In the genomic region with DNA sequence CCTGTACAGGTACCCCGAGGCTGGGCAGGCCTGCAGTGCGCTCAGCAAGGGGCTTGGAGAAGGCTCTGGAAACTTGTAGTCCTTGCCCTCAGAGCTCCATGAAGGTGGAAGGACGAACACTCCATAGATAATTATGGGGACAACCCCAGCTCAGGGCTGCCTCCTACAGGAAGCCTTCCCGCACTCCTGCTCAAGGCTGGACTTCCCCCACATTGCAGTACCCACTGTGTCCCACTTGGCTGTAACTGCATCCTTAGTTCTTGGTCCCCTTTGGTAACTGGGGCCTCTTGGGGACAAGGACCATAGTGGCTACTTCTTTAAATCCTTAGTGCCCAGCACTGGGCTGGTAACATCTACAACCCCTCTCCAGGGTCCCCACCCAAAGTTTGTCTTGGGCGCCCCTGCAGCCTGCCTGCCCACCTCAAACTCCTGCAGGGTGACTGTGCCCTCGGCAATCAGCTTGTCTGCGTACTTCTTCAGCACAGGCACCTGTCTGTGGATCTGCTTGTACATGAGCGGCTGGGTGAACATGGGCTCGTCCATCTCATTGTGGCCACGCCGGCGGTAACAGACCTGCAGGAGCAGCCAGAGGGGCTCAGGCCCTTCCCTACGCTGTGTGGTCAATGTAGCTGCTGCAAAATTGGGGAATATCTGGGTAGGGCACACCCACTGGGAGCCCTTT, we compare ENCODE assay signal across 23 cellular contexts. TPM values are rescaled to one million over a fixed set of nuclear protein-coding genes. Genes with fewer than 3 reads are reported as not detected.
DNase-seq lines count a peak whose midpoint lies in the region; ATAC-seq and TF ChIP-seq lines count a peak whose summit lies in the region.
"Had no signal": no experiment of that assay in that cellular context is flagged by ENCODE, and none has a peak within 500 bp of the region (broad histone marks: within the 10 kb centered on the region; RNA-seq: fewer than 3 reads in every experiment).

No MANE protein-coding gene starts in this region.

- H3K9me3 ChIP-seq in Caco-2: no peaks in the 10 kb centered on the region
- H3K9me3 ChIP-seq: left lung, suprapubic skin, uterus had no signal

- H3K23ac ChIP-seq in mesendoderm (ENCODE audit: low read length): no peak overlapping the region

- no peak overlapping the region for H3K18ac ChIP-seq in mesendoderm (ENCODE audit: low read length)

- H3K56ac ChIP-seq in mesendoderm (ENCODE audit: low read length): no peak overlapping the region

- H3K27me3 Mint-ChIP-seq in Caco-2 (ENCODE audit: insufficient read depth, unreplicated experiment): no peaks in the 10 kb centered on the region

- peak; percentile 13; the same call in 1 of the 3 replicates for ATAC-seq in SK-N-SH treated with all-trans-retinoic acid at 6 μM for 48 hours
- no peak for ATAC-seq in HG02870 (IDR thresholded peaks at IDR 0.05; ENCODE audit: unreplicated experiment)
- ATAC-seq: left lung; naive thymus-derived CD8-positive, alpha-beta T cell had no signal

- H3K4me2 ChIP-seq in mesendoderm (ENCODE audit: low read length): no peak overlapping the region

- BruUV-seq in Caco-2 (replicated peaks; lab: Mats Ljungman, UMichigan): no TSS peak

- H3K4me3 Mint-ChIP-seq in Caco-2 (ENCODE audit: unreplicated experiment): no peak overlapping the region
- H3K4me3 Mint-ChIP-seq: CD14-positive monocyte, mesothelial cell of epicardium had no signal

- H2BK5ac ChIP-seq in mesendoderm (ENCODE audit: low read length): no peak overlapping the region

- H3K27ac ChIP-seq in mesendoderm (ENCODE audit: low read depth, low read length): no peak overlapping the region
- H3K27ac ChIP-seq: left lung, suprapubic skin, uterus had no signal

- H3K4ac ChIP-seq in mesendoderm (ENCODE audit: low read depth, low read length): no peak overlapping the region

- H3K9me3 Mint-ChIP-seq in Caco-2 (ENCODE audit: unreplicated experiment): peaks cover 12% of the 10 kb centered on the region
- H3K9me3 Mint-ChIP-seq: IgD-negative memory B cell; mesothelial cell of epicardium; naive thymus-derived CD8-positive, alpha-beta T cell had no signal

- no peaks in the 10 kb centered on the region for H3K36me3 Mint-ChIP-seq in Caco-2 (ENCODE audit: insufficient read depth, unreplicated experiment)
- H3K36me3 Mint-ChIP-seq: CD14-positive monocyte; naive thymus-derived CD8-positive, alpha-beta T cell had no signal

- TF ChIP-seq CTCF in Caco-2 (IDR thresholded peaks at IDR 0.05; ENCODE audit: insufficient read depth in 1 of 2, low read depth in 1 of 2, low read length in 1 of 2, severe bottlenecking in 1 of 2, unreplicated experiment in 1 of 2) (peak; percentile 12), GM12874 (IDR thresholded peaks at IDR 0.05; ENCODE audit: insufficient read depth, low read depth, low read length) (0 out of 2 replicates have a peak, but pooled peaks have one; percentile 11)

- H3K36me3 ChIP-seq in Caco-2 (ENCODE audit: control insufficient read depth, insufficient read depth, low read length): 0 out of 2 replicates have a peak, but pooled peaks cover 1% of the 10 kb centered on the region
- H3K36me3 ChIP-seq in mesendoderm (ENCODE audit: control insufficient read depth, insufficient read depth, low read length): no peaks in the 10 kb centered on the region
- H3K36me3 ChIP-seq: left lung, suprapubic skin, uterus had no signal

- DNase-seq in Caco-2: no peak
- DNase-seq in mesendoderm: peak; percentile 40
- DNase-seq in RKO (ENCODE audit: low spot score): no peak
- DNase-seq in GM19240 (ENCODE audit: insufficient read length, low spot score): no peak
- DNase-seq in glomerular visceral epithelial cell (ENCODE audit: extremely low spot score): no peak
- DNase-seq: activated CD4-positive, CD25-positive, alpha-beta regulatory T cell treated with anti-CD3 and anti-CD28 coated beads, Interleukin-2, amount 50 U/mL, for 72 hours; activated naive CD4-positive, alpha-beta T cell treated with anti-CD3 and anti-CD28 coated beads, Interleukin-2, amount 50 U/mL, for 16 hours; activated T-cell treated with anti-CD3 and anti-CD28 coated beads, Interleukin-2, amount 50 U/mL, for 48 hours; dermis blood vessel endothelial cell; GF-D8; GOT3; left lung; NCI-H524; RPMI8226; uterus had no signal

- intact Hi-C loops in Caco-2 (cut with micrococcal nuclease; ENCODE audit: unreplicated experiment): no loop called here

- no peaks in the 10 kb centered on the region for H3K4me1 ChIP-seq in Caco-2
- no peaks in the 10 kb centered on the region for H3K4me1 ChIP-seq in mesendoderm (ENCODE audit: control insufficient read depth, low read depth, low read length)
- H3K4me1 ChIP-seq: left lung, suprapubic skin, uterus had no signal

- POLR2A ChIA-PET in Caco-2 (lab: Charles Lee): no interaction called here

- H3K9ac ChIP-seq in mesendoderm (ENCODE audit: low read length): no peak overlapping the region

- no peak overlapping the region for H3K27ac Mint-ChIP-seq in Caco-2 (ENCODE audit: unreplicated experiment)
- H3K27ac Mint-ChIP-seq: CD14-positive monocyte; mesothelial cell of epicardium; naive thymus-derived CD8-positive, alpha-beta T cell had no signal

- H3K4me1 Mint-ChIP-seq in Caco-2 (ENCODE audit: low read depth, unreplicated experiment): no peaks in the 10 kb centered on the region
- H3K4me1 Mint-ChIP-seq: CD14-positive monocyte; IgD-negative memory B cell; mesothelial cell of epicardium; naive thymus-derived CD8-positive, alpha-beta T cell had no signal

- H4K5ac ChIP-seq in mesendoderm (ENCODE audit: low read length): no peak overlapping the region

- H3K79me1 ChIP-seq in mesendoderm (ENCODE audit: low read length): no peaks in the 10 kb centered on the region

- H2BK120ac ChIP-seq in mesendoderm (ENCODE audit: low read depth, low read length): no peak overlapping the region

- H4K8ac ChIP-seq in mesendoderm (ENCODE audit: low read depth, low read length): no peak overlapping the region

- no CpG with 5 or more reads among the region's 13 CpGs for WGBS in mesendoderm (ENCODE audit: extremely low coverage, insufficient coverage, low lambda C conversion rate)

- no peaks in the 10 kb centered on the region for H3K79me2 ChIP-seq in mesendoderm (ENCODE audit: control insufficient read depth, insufficient read depth, low read length)

- H2BK15ac ChIP-seq in mesendoderm (replicated peaks; ENCODE audit: low read depth): no peak overlapping the region

- H3K27me3 ChIP-seq in Caco-2 (replicated peaks; ENCODE audit: control insufficient read depth, insufficient read depth, low read length): no peaks in the 10 kb centered on the region
- H3K27me3 ChIP-seq in mesendoderm (ENCODE audit: insufficient read depth, low read length, poor library complexity): no peaks in the 10 kb centered on the region
- H3K27me3 ChIP-seq: left lung, suprapubic skin, uterus had no signal

- no peak overlapping the region for H3K4me3 ChIP-seq in Caco-2 (ENCODE audit: low read depth, low read length)
- no peak overlapping the region for H3K4me3 ChIP-seq in mesendoderm (ENCODE audit: low read length)
- H3K4me3 ChIP-seq: left lung, suprapubic skin, uterus had no signal

- CTCF ChIA-PET in Caco-2 (lab: Charles Lee): interaction anchor here (0.7 kb wide), 1 partner anchor 10 kb away, joined by 4 read pairs; no protein-coding TSS in a partner anchor

- no peak overlapping the region for H2AK5ac ChIP-seq in mesendoderm (ENCODE audit: low read length)

TF ChIP-seq in SK-N-SH treated with all-trans-retinoic acid at 6 μM for 48 hours, 23 proteins besides CTCF, POLR2A, EP300 and RAD21 (continues in another document):
- TF ChIP-seq GLIS3 (CRISPR knock-in tag; IDR thresholded peaks at IDR 0.05): no peak
- no peak for TF ChIP-seq TCF4 (CRISPR knock-in tag; IDR thresholded peaks at IDR 0.05; ENCODE audit: borderline replicate concordance)
- no peak for TF ChIP-seq ZFP3 (CRISPR knock-in tag; IDR thresholded peaks at IDR 0.05)
- TF ChIP-seq CREB5 (CRISPR knock-in tag; IDR thresholded peaks at IDR 0.05; ENCODE audit: low read depth): no peak
- no peak for TF ChIP-seq ARNTL (CRISPR knock-in tag; IDR thresholded peaks at IDR 0.05; ENCODE audit: borderline replicate concordance, low read depth)
- TF ChIP-seq CSDC2 (CRISPR knock-in tag; IDR thresholded peaks at IDR 0.05): no peak
- no peak for TF ChIP-seq OSR1 (CRISPR knock-in tag; IDR thresholded peaks at IDR 0.05)
- TF ChIP-seq, protein P1, sequence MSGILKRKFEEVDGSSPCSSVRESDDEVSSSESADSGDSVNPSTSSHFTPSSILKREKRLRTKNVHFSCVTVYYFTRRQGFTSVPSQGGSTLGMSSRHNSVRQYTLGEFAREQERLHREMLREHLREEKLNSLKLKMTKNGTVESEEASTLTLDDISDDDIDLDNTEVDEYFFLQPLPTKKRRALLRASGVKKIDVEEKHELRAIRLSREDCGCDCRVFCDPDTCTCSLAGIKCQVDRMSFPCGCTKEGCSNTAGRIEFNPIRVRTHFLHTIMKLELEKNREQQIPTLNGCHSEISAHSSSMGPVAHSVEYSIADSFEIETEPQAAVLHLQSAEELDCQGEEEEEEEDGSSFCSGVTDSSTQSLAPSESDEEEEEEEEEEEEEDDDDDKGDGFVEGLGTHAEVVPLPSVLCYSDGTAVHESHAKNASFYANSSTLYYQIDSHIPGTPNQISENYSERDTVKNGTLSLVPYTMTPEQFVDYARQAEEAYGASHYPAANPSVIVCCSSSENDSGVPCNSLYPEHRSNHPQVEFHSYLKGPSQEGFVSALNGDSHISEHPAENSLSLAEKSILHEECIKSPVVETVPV (CRISPR knock-in tag; IDR thresholded peaks at IDR 0.05): no peak
- no peak for TF ChIP-seq ZC3H10 (CRISPR knock-in tag; IDR thresholded peaks at IDR 0.05)
- no peak for TF ChIP-seq ZNF8 (CRISPR knock-in tag; IDR thresholded peaks at IDR 0.05)

RNA-seq across cellular contexts. Expression of gene OGDHL, which starts 17.1 kb away (rescaled TPM):
- 21.4 and 23.9 TPM in 2 replicates for total RNA-seq in Caco-2 (2022)
- 4.4 TPM for polyA plus RNA-seq in mesendoderm (2013, experiment 1 of 2)
- polyA plus RNA-seq in mesendoderm (2013, experiment 2 of 2): 4.2 TPM
- total RNA-seq: naive thymus-derived CD8-positive, alpha-beta T cell had no signal
- polyA plus RNA-seq: CD14-positive monocyte; IgD-negative memory B cell; naive thymus-derived CD8-positive, alpha-beta T cell had no signal
